ENCODE assay signal across 8 cellular contexts in the genomic region with DNA sequence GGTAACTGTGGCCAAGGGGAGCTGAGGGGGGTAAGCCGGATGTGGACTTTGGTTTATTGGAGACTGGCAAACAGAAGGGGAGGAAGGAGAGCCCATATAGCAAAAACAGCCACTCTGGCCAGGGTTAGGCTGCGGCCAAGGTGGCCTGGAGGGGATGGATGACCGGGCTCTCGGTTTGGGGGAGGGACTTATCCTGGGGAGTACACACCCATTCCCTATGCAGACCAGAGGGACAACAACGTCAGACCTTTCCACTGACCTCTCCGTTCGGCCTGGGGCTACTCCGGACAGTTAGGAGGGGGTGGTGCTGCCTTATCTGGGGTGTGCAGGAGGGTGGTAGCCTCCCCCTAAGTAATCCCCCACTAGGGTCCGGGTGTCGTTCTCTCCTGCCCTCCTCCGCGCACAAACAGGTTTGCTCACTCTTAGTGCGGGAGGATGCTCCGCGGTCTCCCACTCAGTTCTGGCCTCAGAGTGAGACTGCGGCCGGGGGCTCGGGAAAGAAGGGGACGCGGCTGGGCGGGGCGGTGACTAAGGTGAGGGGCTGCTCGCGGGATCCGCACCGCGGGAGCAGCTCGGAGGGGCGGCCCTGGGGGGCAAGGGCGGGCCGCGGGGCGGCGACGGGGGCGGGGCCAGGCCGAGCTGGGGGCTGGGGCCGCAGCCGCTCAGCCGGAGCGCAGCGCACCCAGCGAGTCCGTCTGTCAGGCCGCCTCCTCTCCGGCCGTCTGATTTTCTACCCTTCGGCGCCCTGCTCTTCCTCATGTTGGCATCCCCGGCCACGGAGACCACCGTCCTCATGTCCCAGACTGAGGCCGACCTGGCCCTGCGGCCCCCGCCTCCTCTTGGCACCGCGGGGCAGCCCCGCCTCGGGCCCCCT. TPM values are rescaled to one million over a fixed set of nuclear protein-coding genes. Genes with fewer than 3 reads are reported as not detected.
DNase-seq lines count a peak whose midpoint lies in the region; ATAC-seq, FAIRE-seq and TF ChIP-seq lines count a peak whose summit lies in the region.

Gene WNK4, plus strand, starts transcription at position 669 of the 874 bp plus-strand sequence. Its CDS starts 89 bp downstream, at position 758.

- peak within 1 kb of the TSS; percentile 19 to 83 (median 60) for H3K4me3 Mint-ChIP-seq in naive B cell
- no peak within 1 kb of the TSS for H3K4me3 Mint-ChIP-seq in activated CD4-positive, alpha-beta memory T cell treated with anti-CD3 and anti-CD28 coated beads for 36 hours

- H3K4me2 ChIP-seq in endothelial cell of umbilical vein (ENCODE audit: insufficient read depth, low read length) = peak within 1 kb of the TSS; percentile 54

- CTCF ChIA-PET in BJ (lab: Yijun Ruan, JAX) (interaction anchor here (0.6 to 2.1 kb wide), 5 partner anchors 17 to 554 kb away, joined by 3 to 8 read pairs (median 3); no protein-coding TSS in a partner anchor), endothelial cell of umbilical vein (lab: Charles Lee) (interaction anchor here (0.7 to 4.7 kb wide), 5 partner anchors 17 to 58 kb away, joined by 3 to 44 read pairs (median 3); partner anchors contain the start of gene BECN1)
- CTCF ChIA-PET in activated CD4-positive, alpha-beta memory T cell treated with anti-CD3 and anti-CD28 coated beads for 36 hours (lab: Charles Lee) = interaction anchor here (4.7 kb wide), 1 partner anchor 17 kb away, joined by 18 read pairs; no protein-coding TSS in a partner anchor

- dilution Hi-C loops in endothelial cell of umbilical vein (cut with MboI; ENCODE audit: extremely low pct_ligation_motif_present, low sequenced_read_pairs) = no loop called here

- peak within 1 kb of the TSS; percentile 53 for H2AFZ ChIP-seq in endothelial cell of umbilical vein (ENCODE audit: low read depth, low read length)

- peak within 1 kb of the TSS in 3 of 6 donors; percentile 44 to 88 (median 51) for H3K27ac Mint-ChIP-seq in naive B cell
- H3K27ac Mint-ChIP-seq in activated CD4-positive, alpha-beta memory T cell treated with anti-CD3 and anti-CD28 coated beads for 36 hours = no peak within 1 kb of the TSS

- FAIRE-seq in endothelial cell of umbilical vein (lab: Jason Lieb, UNC) = no peak

- H3K79me2 ChIP-seq in endothelial cell of umbilical vein (ENCODE audit: control insufficient read depth, insufficient read depth, low read length) = no peaks in the 10 kb centered on the region

- in situ Hi-C loops in G401 (cut with HindIII; ENCODE audit: low sequenced_read_pairs) = no loop called here

- H3K9ac ChIP-seq in endothelial cell of umbilical vein (replicated peaks; ENCODE audit: extremely low read depth, insufficient read depth, low read length) = no peak within 1 kb of the TSS

- no TSS peak for BruUV-seq in endothelial cell of umbilical vein (replicated peaks; lab: Mats Ljungman, UMichigan)

- TF ChIP-seq CTCF in BJ (IDR thresholded peaks at IDR 0.05; ENCODE audit: insufficient read depth, low read depth, low read length) (no peak), endothelial cell of umbilical vein (IDR thresholded peaks at IDR 0.05; ENCODE audit: extremely low read depth in 1 of 2, insufficient read depth in 1 of 2, low read depth in 1 of 2, low read length in 2 of 2) (no peak)

- H3K9me3 ChIP-seq in endothelial cell of umbilical vein (replicated peaks; ENCODE audit: control insufficient read depth, insufficient read depth, low read length) = no peaks in the 10 kb centered on the region

- H3K36me3 ChIP-seq in BJ (ENCODE audit: control insufficient read depth, insufficient read depth, low read length) (peaks cover 11% of the 10 kb centered on the region), endothelial cell of umbilical vein (ENCODE audit: control insufficient read depth in 2 of 2, extremely low read depth in 1 of 2, insufficient read depth in 2 of 2, low read length in 2 of 2) (peaks cover 0 to 8% of the 10 kb centered on the region in 2 experiments)

- intact Hi-C loops in endothelial cell of umbilical vein (cut with micrococcal nuclease) = loop anchor here (5.0 kb wide), 1 partner anchor 103 kb away; the partner anchor contains the start of gene PLEKHH3
- intact Hi-C loops in activated CD4-positive, alpha-beta memory T cell treated with anti-CD3 and anti-CD28 coated beads for 36 hours (cut with micrococcal nuclease) = no loop called here

- H3K4me1 Mint-ChIP-seq in naive B cell = peaks cover 19 to 44% (median 43%) of the 10 kb centered on the region in 3 donors
- H3K4me1 Mint-ChIP-seq in activated CD4-positive, alpha-beta memory T cell treated with anti-CD3 and anti-CD28 coated beads for 36 hours (ENCODE audit: low read depth) = peaks cover 23% of the 10 kb centered on the region

- peaks cover 43% of the 10 kb centered on the region for H3K4me1 ChIP-seq in endothelial cell of umbilical vein (ENCODE audit: control insufficient read depth, extremely low read depth, insufficient read depth, low read length)

- peak in 1 of 2 donors; percentile 27 for ATAC-seq in naive B cell (ENCODE audit: low read depth in 2 of 2)

- H3K9me3 Mint-ChIP-seq in naive B cell = peaks cover 0 to 2% (median 0%) of the 10 kb centered on the region in 7 donors
- H3K9me3 Mint-ChIP-seq in activated CD4-positive, alpha-beta memory T cell treated with anti-CD3 and anti-CD28 coated beads for 36 hours = no peaks in the 10 kb centered on the region

- DNase-seq in BJ (ENCODE audit: low read depth) (no peak), NCI-H69 (lab: John Stamatoyannopoulos, UW) (peak; percentile 65), endothelial cell of umbilical vein (ENCODE audit: low read depth, low spot score) (peak; percentile 23), naive B cell (no peak), G401 (ENCODE audit: low spot score) (no peak), DMS153 treated with DMSO at 0.1 percent for 48 hours (lab: John Stamatoyannopoulos, UW; ENCODE audit: unreplicated experiment) (no peak), CD1c-positive myeloid dendritic cell (ENCODE audit: extremely low spot score) (no peak)
- DNase-seq in activated CD4-positive, alpha-beta memory T cell treated with anti-CD3 and anti-CD28 coated beads for 36 hours = no peak

- POLR2A ChIA-PET in BJ (lab: Charles Lee) = interaction anchor here (0.7 kb wide), 1 partner anchor 202 kb away, joined by 5 read pairs; no protein-coding TSS in a partner anchor
- POLR2A ChIA-PET in endothelial cell of umbilical vein (lab: Charles Lee) = interaction anchor here (0.5 to 0.9 kb wide), 2 partner anchors 19 to 49 kb away, joined by 3 read pairs; partner anchors contain the start of gene RAMP2
- POLR2A ChIA-PET in activated CD4-positive, alpha-beta memory T cell treated with anti-CD3 and anti-CD28 coated beads for 36 hours (lab: Charles Lee) = no interaction called here

- peaks cover 27 to 54% (median 47%) of the 10 kb centered on the region in 3 donors for H3K27me3 Mint-ChIP-seq in naive B cell
- H3K27me3 Mint-ChIP-seq in activated CD4-positive, alpha-beta memory T cell treated with anti-CD3 and anti-CD28 coated beads for 36 hours = peaks cover 40% of the 10 kb centered on the region

- no peak within 1 kb of the TSS for H3K27ac ChIP-seq in endothelial cell of umbilical vein (ENCODE audit: insufficient read depth, low read depth, low read length)

- H4K20me1 ChIP-seq in endothelial cell of umbilical vein (replicated peaks; ENCODE audit: control insufficient read depth, extremely low read depth, insufficient read depth, low read length) = no peaks in the 10 kb centered on the region

- H3K27me3 ChIP-seq in BJ (ENCODE audit: control insufficient read depth, insufficient read depth, low read length) = no peaks in the 10 kb centered on the region
- H3K27me3 ChIP-seq in endothelial cell of umbilical vein (ENCODE audit: control insufficient read depth in 2 of 2, insufficient read depth in 2 of 2, low read length in 2 of 2) = peaks cover 6 to 9% of the 10 kb centered on the region in 2 experiments

- H3K4me3 ChIP-seq in BJ (ENCODE audit: low read depth, low read length) (peak within 1 kb of the TSS; percentile 71), endothelial cell of umbilical vein (replicated peaks in 1 of 3; ENCODE audit: insufficient read depth in 1 of 3, low read depth in 1 of 3, low read length in 3 of 3) (peak within 1 kb of the TSS in 2 of 3 experiments; percentile 18 to 48)

- peak; percentile 55 for TF ChIP-seq POLR2A in endothelial cell of umbilical vein (IDR thresholded peaks at IDR 0.05; ENCODE audit: low read depth, low read length)

- H3K36me3 Mint-ChIP-seq in naive B cell = peaks cover 11 to 25% of the 10 kb centered on the region in 2 donors
- peaks cover 26% of the 10 kb centered on the region for H3K36me3 Mint-ChIP-seq in activated CD4-positive, alpha-beta memory T cell treated with anti-CD3 and anti-CD28 coated beads for 36 hours

- H3K9me1 ChIP-seq in endothelial cell of umbilical vein (replicated peaks; ENCODE audit: control insufficient read depth, extremely low read depth, insufficient read depth, low read length) = no peaks in the 10 kb centered on the region

TF ChIP-seq in endothelial cell of umbilical vein, 7 proteins besides CTCF, POLR2A, EP300 and RAD21:
- TF ChIP-seq JUN (IDR thresholded peaks at IDR 0.05; ENCODE audit: borderline replicate concordance, insufficient read depth, insufficient read length, low read depth) = no peak
- peak; percentile 54 for TF ChIP-seq POLR2AphosphoS5 (IDR thresholded peaks at IDR 0.05; ENCODE audit: insufficient read depth, low read depth, low read length)
- TF ChIP-seq GATA2 (IDR thresholded peaks at IDR 0.05; ENCODE audit: insufficient read depth, insufficient read length, low read depth, low read length) = no peak

RNA-seq across cellular contexts. Expression of gene WNK4, which starts in this region (rescaled TPM):
- polyA plus RNA-seq in BJ (2011; rRNA removed) (2.1 and 2.9 TPM in 2 replicates), endothelial cell of umbilical vein (0.48 and 0.84 TPM in 2 replicates), naive B cell (ENCODE audit: low read depth in 6 of 6) (under 1 TPM in 1 of 6 donors, not detected in 5; 0.10 TPM)
- polyA minus RNA-seq in BJ (2011; rRNA and poly(A)+ RNA removed) = 1.4 and 2.6 TPM in 2 replicates
- 1.9 TPM in 2 replicates for total RNA-seq in endothelial cell of umbilical vein
- 0.58 and 0.75 TPM in 2 replicates for polyA plus RNA-seq in endothelial cell of umbilical vein (2011; cell fraction: cytosol; rRNA removed)
- polyA plus RNA-seq in endothelial cell of umbilical vein (2011; cell fraction: nucleus; rRNA removed) = 3.7 and 4.0 TPM in 2 replicates
- polyA plus RNA-seq in endothelial cell of umbilical vein (2012) = 0.60 and 1.7 TPM in 2 replicates
- polyA minus RNA-seq in endothelial cell of umbilical vein = 1.1 and 1.5 TPM in 2 replicates
- polyA minus RNA-seq in endothelial cell of umbilical vein (2011; cell fraction: cytosol; rRNA and poly(A)+ RNA removed) = 1.0 TPM
- 0.63 and 3.1 TPM in 2 replicates for polyA minus RNA-seq in endothelial cell of umbilical vein (2011; cell fraction: nucleus; rRNA and poly(A)+ RNA removed)
- under 1 TPM; 0.10 to 0.15 TPM for total RNA-seq in activated CD4-positive, alpha-beta memory T cell treated with anti-CD3 and anti-CD28 coated beads for 36 hours
- not detected in 2 replicates for total RNA-seq in G401 (2014; rRNA removed; shearing (Covaris generic))

Comparison
In these comparisons a context has a peak if more than half of its experiments do, and no peak if none do; other contexts are left out.
1. DNase-seq: peak in NCI-H69 (single experiment) and endothelial cell of umbilical vein (single experiment); none in BJ (single experiment), naive B cell (single experiment), activated CD4-positive, alpha-beta memory T cell treated with anti-CD3 and anti-CD28 coated beads for 36 hours (single experiment), G401 (single experiment), DMS153 treated with DMSO at 0.1 percent for 48 hours (single experiment) and CD1c-positive myeloid dendritic cell (single experiment).